In the genomic region with DNA sequence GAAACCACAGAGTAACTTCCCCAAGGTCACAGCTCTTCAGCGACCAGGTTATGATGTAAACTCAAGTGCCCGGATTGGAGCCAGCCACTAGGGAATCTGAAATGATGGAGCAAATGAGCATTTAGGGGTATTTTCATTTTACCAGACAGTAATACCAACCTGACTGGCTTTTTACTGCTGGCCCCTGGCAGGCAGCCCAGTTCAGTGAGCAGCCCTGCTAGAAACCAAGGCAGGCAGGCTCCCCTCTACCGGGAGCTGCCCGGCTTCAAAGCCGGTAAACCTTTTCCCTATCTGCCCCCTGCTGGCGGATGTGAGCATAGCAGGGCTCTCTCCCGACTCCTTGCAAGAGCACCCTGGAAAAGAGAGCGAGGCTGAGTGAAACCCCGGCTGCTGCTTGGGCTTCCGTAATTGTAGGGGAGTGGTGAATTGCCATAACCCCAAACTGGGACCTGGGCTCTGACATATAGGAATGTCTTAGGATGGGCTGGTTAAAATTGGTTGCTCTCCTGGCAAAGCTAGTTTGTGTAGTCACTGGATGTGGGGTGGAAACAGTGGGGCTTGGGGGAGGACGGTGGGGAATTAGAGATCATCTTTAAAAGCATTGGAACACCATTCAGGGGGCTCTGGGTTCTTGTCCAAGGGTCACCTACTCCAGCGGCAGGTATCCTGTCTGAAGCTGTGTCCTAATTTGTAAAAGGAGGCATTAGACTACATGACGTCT, we compare ENCODE assay signal across 8 cellular contexts.
DNase-seq lines count a peak whose midpoint lies in the region; TF ChIP-seq lines count a peak whose summit lies in the region.

No MANE protein-coding gene starts in this region.

- no peaks in the 10 kb centered on the region for H3K9me3 Mint-ChIP-seq in CD8-positive, alpha-beta memory T cell
- no peaks in the 10 kb centered on the region for H3K9me3 Mint-ChIP-seq in brain

- H3K36me3 ChIP-seq in CD8-positive, alpha-beta memory T cell (ENCODE audit: insufficient read depth, low read length) = no peaks in the 10 kb centered on the region
- no peaks in the 10 kb centered on the region for H3K36me3 ChIP-seq in spleen

- peaks cover 3 to 4% (median 4%) of the 10 kb centered on the region in 3 donors for H3K4me1 Mint-ChIP-seq in CD8-positive, alpha-beta memory T cell
- peaks cover 5% of the 10 kb centered on the region for H3K4me1 Mint-ChIP-seq in brain

- H3K9me3 ChIP-seq in CD8-positive, alpha-beta memory T cell (ENCODE audit: low read length) = no peaks in the 10 kb centered on the region
- no peaks in the 10 kb centered on the region for H3K9me3 ChIP-seq in spleen

- TF ChIP-seq POLR2A in spleen (IDR thresholded peaks at IDR 0.05) = no peak

- peak; percentile 13 to 69 (median 44) for DNase-seq in CD8-positive, alpha-beta memory T cell
- DNase-seq in HCEC 1CT = peak; percentile 72
- peak; percentile 8 for DNase-seq in NCI-H2107 (lab: John Stamatoyannopoulos, UW)
- DNase-seq in UCSD-AML1 (lab: John Stamatoyannopoulos, UW; ENCODE audit: unreplicated experiment) = peak; percentile 77
- peak; percentile 85 for DNase-seq in iPS-NIHi11 (ENCODE audit: low spot score)
- DNase-seq in spleen = peak; percentile 93
- no peak for DNase-seq in GF-D8 (lab: John Stamatoyannopoulos, UW)

- POLR2A ChIA-PET in CD8-positive, alpha-beta memory T cell (lab: Charles Lee) = no interaction called here

- no peak overlapping the region for H3K27ac Mint-ChIP-seq in CD8-positive, alpha-beta memory T cell
- H3K27ac Mint-ChIP-seq in brain = no peak overlapping the region

- no peaks in the 10 kb centered on the region for H3K36me3 Mint-ChIP-seq in CD8-positive, alpha-beta memory T cell
- H3K36me3 Mint-ChIP-seq in brain = no peaks in the 10 kb centered on the region

- peaks cover 12 to 57% of the 10 kb centered on the region in 2 donors for H3K27me3 Mint-ChIP-seq in CD8-positive, alpha-beta memory T cell
- peaks cover 13% of the 10 kb centered on the region for H3K27me3 Mint-ChIP-seq in brain

- 24 to 34% (median 28%) methylated on average over 10 to 13 of the region's 13 CpGs for WGBS in spleen, 5 donors

- intact Hi-C loops in spleen (cut with DNase I; ENCODE audit: low total_unique reads) = loop anchor here (10.0 kb wide), 1 partner anchor 278 kb away; no protein-coding TSS in a partner anchor

- no peak overlapping the region for H3K4me3 ChIP-seq in CD8-positive, alpha-beta memory T cell (ENCODE audit: low read length)
- peak overlapping the region in 1 of 8 donors; percentile 23 for H3K4me3 ChIP-seq in spleen

- TF ChIP-seq CTCF in brain (conservative IDR thresholded peaks at IDR 0.05) (peak; percentile 87 to 94), spleen (IDR thresholded peaks at IDR 0.05 in 8 of 11, conservative IDR thresholded peaks at IDR 0.05 in 3 of 11) (peak; percentile 79 to 97 (median 94))

- H3K27me3 ChIP-seq in CD8-positive, alpha-beta memory T cell (ENCODE audit: insufficient read depth, low read length, poor library complexity, severe bottlenecking) = no peaks in the 10 kb centered on the region
- peaks cover 0 to 39% (median 5%) of the 10 kb centered on the region in 7 donors for H3K27me3 ChIP-seq in spleen (replicated peaks in 1 of 7)

- H3K4me1 ChIP-seq in CD8-positive, alpha-beta memory T cell (ENCODE audit: insufficient read depth, low read length) = no peaks in the 10 kb centered on the region
- H3K4me1 ChIP-seq in spleen = peaks cover 0 to 60% (median 39%) of the 10 kb centered on the region in 6 donors

- CTCF ChIA-PET in CD8-positive, alpha-beta memory T cell (lab: Charles Lee) = interaction anchor here (1.8 to 2.6 kb wide), 3 partner anchors 9 to 29 kb away, joined by 10 to 13 read pairs (median 11); no protein-coding TSS in a partner anchor

- no peak overlapping the region for H3K27ac ChIP-seq in CD8-positive, alpha-beta memory T cell (ENCODE audit: low read depth, low read length)
- H3K27ac ChIP-seq in spleen = peak overlapping the region in 6 of 8 donors; percentile 26 to 79 (median 74)

- H3K4me3 Mint-ChIP-seq in CD8-positive, alpha-beta memory T cell = peak overlapping the region in 1 of 7 donors; percentile 28
- H3K4me3 Mint-ChIP-seq in brain = no peak overlapping the region
